ENCODE assay signal across 8 cellular contexts in the genomic region with DNA sequence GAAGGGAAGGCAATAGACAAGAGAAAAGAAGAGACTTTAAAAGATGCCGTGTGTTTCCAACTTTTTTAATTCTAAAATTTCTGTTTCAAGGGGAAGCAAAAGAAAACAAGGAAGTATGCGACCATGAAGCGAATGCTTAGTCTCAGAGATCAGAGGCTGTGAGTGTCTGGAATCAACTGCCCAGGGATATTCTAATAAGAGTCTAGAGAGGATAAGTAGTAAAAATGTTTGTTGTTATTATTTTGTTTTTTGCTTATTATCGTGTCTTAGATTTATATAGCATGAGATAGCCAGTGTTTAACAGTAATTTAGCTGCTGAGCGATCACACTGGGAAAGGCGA. TPM values are rescaled to one million over a fixed set of nuclear protein-coding genes. Genes with fewer than 3 reads are reported as not detected.
DNase-seq lines count a peak whose midpoint lies in the region; ATAC-seq lines count a peak whose summit lies in the region.

No MANE protein-coding gene starts in this region.

- H3K9me3 ChIP-seq in iPS-20b (ENCODE audit: insufficient read depth, low read depth, low read length) = no peaks in the 10 kb centered on the region

- H3K36me3 Mint-ChIP-seq in activated naive CD4-positive, alpha-beta T cell treated with anti-CD3 and anti-CD28 coated beads, Interleukin-2, amount 50 U/mL, for 72 hours = peaks cover 11 to 12% of the 10 kb centered on the region in 2 donors

- ATAC-seq in HG03039 (IDR thresholded peaks at IDR 0.05; ENCODE audit: unreplicated experiment) = peak; percentile 8
- ATAC-seq in activated naive CD4-positive, alpha-beta T cell treated with anti-CD3 and anti-CD28 coated beads, Interleukin-2, amount 50 U/mL, for 72 hours = peak in 1 of 2 donors; percentile 3
- ATAC-seq in stimulated activated naive CD8-positive, alpha-beta T cell treated with anti-CD3 and anti-CD28 coated beads, Interleukin-15, amount 100 ng/mL, for 72 hours = no peak
- ATAC-seq in HG03095 (IDR thresholded peaks at IDR 0.05; ENCODE audit: unreplicated experiment) = no peak
- no peak for ATAC-seq in GM21367 (IDR thresholded peaks at IDR 0.05; ENCODE audit: unreplicated experiment)

- no peaks in the 10 kb centered on the region for H3K27me3 ChIP-seq in iPS-20b (ENCODE audit: insufficient read depth, low read length)

- peak overlapping the region; percentile 100 for H3K4me3 ChIP-seq in iPS-20b (ENCODE audit: low read length)

- DNase-seq in activated naive CD4-positive, alpha-beta T cell treated with anti-CD3 and anti-CD28 coated beads, Interleukin-2, amount 50 U/mL, for 72 hours (ENCODE audit: low spot score in 2 of 2) = no peak
- DNase-seq in stimulated activated naive CD8-positive, alpha-beta T cell treated with anti-CD3 and anti-CD28 coated beads, Interleukin-15, amount 100 ng/mL, for 72 hours = no peak
- DNase-seq in Kasumi-1 (lab: John Stamatoyannopoulos, UW) (no peak), Ammon's horn (ENCODE audit: low spot score) (no peak)

- peak overlapping the region; percentile 89; the same call in 1 of the 2 replicates for H3K9ac ChIP-seq in iPS-20b (ENCODE audit: low read depth, low read length)

- peaks cover 59% of the 10 kb centered on the region for H3K4me1 Mint-ChIP-seq in stimulated activated naive CD8-positive, alpha-beta T cell treated with anti-CD3 and anti-CD28 coated beads, Interleukin-15, amount 100 ng/mL, for 72 hours

- H3K4me1 ChIP-seq in iPS-20b (ENCODE audit: insufficient read depth, low read length) = no peaks in the 10 kb centered on the region; the same call in 1 of the 2 replicates

- H3K36me3 ChIP-seq in iPS-20b (ENCODE audit: insufficient read depth, low read depth, low read length) = peaks cover 29% of the 10 kb centered on the region

- peak overlapping the region; percentile 42 for H3K27ac ChIP-seq in iPS-20b (ENCODE audit: low read length)

- no peaks in the 10 kb centered on the region for H3K27me3 Mint-ChIP-seq in stimulated activated naive CD8-positive, alpha-beta T cell treated with anti-CD3 and anti-CD28 coated beads, Interleukin-15, amount 100 ng/mL, for 72 hours

- peak overlapping the region; percentile 94 to 96 for H3K27ac Mint-ChIP-seq in activated naive CD4-positive, alpha-beta T cell treated with anti-CD3 and anti-CD28 coated beads, Interleukin-2, amount 50 U/mL, for 72 hours
- H3K27ac Mint-ChIP-seq in stimulated activated naive CD8-positive, alpha-beta T cell treated with anti-CD3 and anti-CD28 coated beads, Interleukin-15, amount 100 ng/mL, for 72 hours = peak overlapping the region; percentile 97 to 99

- H3K9me3 Mint-ChIP-seq in activated naive CD4-positive, alpha-beta T cell treated with anti-CD3 and anti-CD28 coated beads, Interleukin-2, amount 50 U/mL, for 72 hours = no peaks in the 10 kb centered on the region
- H3K9me3 Mint-ChIP-seq in stimulated activated naive CD8-positive, alpha-beta T cell treated with anti-CD3 and anti-CD28 coated beads, Interleukin-15, amount 100 ng/mL, for 72 hours = no peaks in the 10 kb centered on the region

- H3K4me3 Mint-ChIP-seq in stimulated activated naive CD8-positive, alpha-beta T cell treated with anti-CD3 and anti-CD28 coated beads, Interleukin-15, amount 100 ng/mL, for 72 hours = peak overlapping the region; percentile 95 to 100

RNA-seq across cellular contexts. Expression of a gene that starts 0.4 kb away (rescaled TPM):
- total RNA-seq in activated naive CD4-positive, alpha-beta T cell treated with anti-CD3 and anti-CD28 coated beads, Interleukin-2, amount 50 U/mL, for 72 hours = 10 to 100 TPM; 74.1 to 94.5 TPM

RNA-seq across cellular contexts. Expression of a gene that starts 0.5 kb away (rescaled TPM):
- 10 to 100 TPM; 30.1 to 47.1 TPM for total RNA-seq in activated naive CD4-positive, alpha-beta T cell treated with anti-CD3 and anti-CD28 coated beads, Interleukin-2, amount 50 U/mL, for 72 hours

RNA-seq across cellular contexts. Expression of a gene that starts 49.8 kb away (rescaled TPM):
- total RNA-seq in activated naive CD4-positive, alpha-beta T cell treated with anti-CD3 and anti-CD28 coated beads, Interleukin-2, amount 50 U/mL, for 72 hours = 10 to 100 TPM; 53.0 to 73.9 TPM
